ENCODE assay signal across 1 cellular context in genomic region chr2:178732913-178733312, GRCh38.
TF ChIP-seq lines count a peak whose summit lies in the region.

No MANE protein-coding gene starts in this region.

TF ChIP-seq in HepG2, 621 proteins besides CTCF, POLR2A, EP300 and RAD21 (continued from another document):
- TF ChIP-seq PLSCR1 (CRISPR knock-in tag; IDR thresholded peaks at IDR 0.05; ENCODE audit: borderline replicate concordance) (no peak), ZNF629 (CRISPR knock-in tag; conservative IDR thresholded peaks at IDR 0.05) (no peak), SKIL (CRISPR knock-in tag; IDR thresholded peaks at IDR 0.05; ENCODE audit: borderline replicate concordance) (no peak), TBL1XR1 (IDR thresholded peaks at IDR 0.05; ENCODE audit: borderline replicate concordance, low read length, partially characterized antibody) (no peak), ZNF660 (CRISPR knock-in tag; IDR thresholded peaks at IDR 0.05; ENCODE audit: borderline replicate concordance, low read depth) (no peak), CEBPB (IDR thresholded peaks at IDR 0.05; ENCODE audit: borderline replicate concordance, low read depth, low read length) (peak; percentile 89), ZBTB46 (CRISPR knock-in tag; IDR thresholded peaks at IDR 0.05; ENCODE audit: borderline replicate concordance) (no peak), ZNF549 (CRISPR knock-in tag; IDR thresholded peaks at IDR 0.05) (no peak), ZMYM3 (CRISPR knock-in tag; IDR thresholded peaks at IDR 0.05) (no peak), SMC3 (IDR thresholded peaks at IDR 0.05; ENCODE audit: low read length) (0 out of 2 replicates have a peak, but pooled peaks have one; percentile 4), HOXD1 (CRISPR knock-in tag; IDR thresholded peaks at IDR 0.05) (no peak)
